ENCODE assay signal across 9 cellular contexts in the genomic region with DNA sequence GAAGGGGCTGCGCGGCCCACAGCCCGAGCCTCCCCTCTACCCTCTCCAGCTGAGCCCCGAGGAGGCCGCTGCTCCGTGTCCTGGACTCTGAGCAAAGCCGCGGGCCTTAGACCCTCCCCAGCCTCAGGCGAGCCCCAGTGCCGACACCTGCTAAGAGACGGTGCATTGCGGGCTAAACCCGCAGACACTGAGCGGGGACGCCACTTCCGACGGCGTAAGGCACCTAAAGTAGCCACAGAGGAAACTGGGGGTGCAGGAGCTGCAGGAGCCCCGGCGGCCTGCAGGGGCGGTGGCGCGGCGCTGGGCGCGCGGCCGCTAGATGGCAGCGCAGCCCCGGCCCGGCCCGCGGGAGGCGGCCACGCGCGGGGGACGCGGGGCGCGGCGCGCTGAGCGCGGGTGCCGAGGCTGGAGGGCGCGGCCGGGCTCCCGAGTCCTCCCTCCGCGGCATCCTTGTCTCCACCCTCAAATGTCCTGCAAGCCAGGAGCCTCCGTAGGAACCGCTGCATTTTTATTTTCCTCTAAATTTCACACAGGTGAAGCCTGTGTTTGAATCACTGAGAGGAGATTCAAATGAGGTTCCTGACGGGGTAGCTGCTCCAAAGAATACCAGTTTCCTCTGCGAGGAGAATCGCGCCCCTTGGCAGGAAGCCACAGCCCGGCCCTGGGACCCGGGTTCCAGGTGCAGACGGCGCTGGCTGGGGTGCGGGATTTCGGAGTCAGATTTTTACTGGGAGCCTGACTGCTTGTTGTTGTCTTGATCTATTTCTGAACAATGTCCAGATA.
DNase-seq lines count a peak whose midpoint lies in the region; ATAC-seq and TF ChIP-seq lines count a peak whose summit lies in the region.
"Had no signal": no experiment of that assay in that cellular context is flagged by ENCODE, and none has a peak within 500 bp of the region (broad histone marks: within the 10 kb centered on the region; RNA-seq: fewer than 3 reads in every experiment).

No MANE protein-coding gene starts in this region.

- H3K9me3 Mint-ChIP-seq in MCF 10A (ENCODE audit: unreplicated experiment) (peaks cover 8% of the 10 kb centered on the region), neural crest cell (no peaks in the 10 kb centered on the region)

- H3K27me3 Mint-ChIP-seq in MCF 10A (ENCODE audit: insufficient read depth, unreplicated experiment) (peaks cover 12% of the 10 kb centered on the region), neural crest cell (ENCODE audit: low read depth) (peaks cover 10% of the 10 kb centered on the region)

- H3K4me3 Mint-ChIP-seq in MCF 10A (ENCODE audit: unreplicated experiment) (no peak overlapping the region), neural crest cell (peak overlapping the region; percentile 78)

- WGBS in thyroid gland, 2 donors, result 7 to 12% methylated on average over 32 to 57 of the region's 64 CpGs

- H3K4me3 ChIP-seq in fibroblast of lung (replicated peaks in 1 of 4; ENCODE audit: control extremely low read depth in 1 of 4, insufficient read depth in 1 of 4, low read depth in 3 of 4, low read length in 4 of 4), result peak overlapping the region in 1 of 4 experiments; percentile 21
- H3K4me3 ChIP-seq in thyroid gland (replicated peaks in 1 of 3), result no peak overlapping the region

- intact Hi-C loops in MCF 10A (cut with micrococcal nuclease) (no loop called here), thyroid gland (cut with DNase I) (no loop called here)

- TF ChIP-seq CTCF in MCF 10A (IDR thresholded peaks at IDR 0.05; ENCODE audit: unreplicated experiment) (no peak), fibroblast of lung (conservative IDR thresholded peaks at IDR 0.05 in 1 of 2, IDR thresholded peaks at IDR 0.05 in 1 of 2; ENCODE audit: low read depth in 1 of 2, low read length in 2 of 2) (peak; percentile 45 to 64), neural crest cell (conservative IDR thresholded peaks at IDR 0.05) (peak; percentile 75), thyroid gland (IDR thresholded peaks at IDR 0.05) (peak; percentile 13 to 87 (median 54))

- no peak overlapping the region for H3K9ac ChIP-seq in fibroblast of lung (ENCODE audit: insufficient read depth, low read length)

- in situ Hi-C loops in T47D (cut with HindIII; ENCODE audit: low pct_unique_long_range_greater_than_20kb, low sequenced_read_pairs), result no loop called here

- H3K9me3 ChIP-seq in fibroblast of lung (ENCODE audit: control insufficient read depth, insufficient read depth, low read depth, low read length) (no peaks in the 10 kb centered on the region), thyroid gland (no peaks in the 10 kb centered on the region)

- no peak overlapping the region for H2AFZ ChIP-seq in fibroblast of lung (ENCODE audit: low read length)

- no TSS peak for BruUV-seq in MCF 10A (replicated peaks; lab: Mats Ljungman, UMichigan)

- H3K27me3 ChIP-seq in fibroblast of lung (ENCODE audit: control insufficient read depth, insufficient read depth, low read length) (no peaks in the 10 kb centered on the region), thyroid gland (no peaks in the 10 kb centered on the region)

- no peaks in the 10 kb centered on the region for H3K36me3 Mint-ChIP-seq in MCF 10A (ENCODE audit: insufficient read depth, unreplicated experiment)
- H3K36me3 Mint-ChIP-seq in neural crest cell (ENCODE audit: low read depth), result no peaks in the 10 kb centered on the region

- peak overlapping the region; percentile 35 for H3K4me2 ChIP-seq in fibroblast of lung (ENCODE audit: extremely low read depth, insufficient read depth, low read length)

- CTCF ChIA-PET in MCF 10A (lab: Yijun Ruan, JAX), result no interaction called here

- H3K4me1 Mint-ChIP-seq in MCF 10A (ENCODE audit: insufficient read depth, unreplicated experiment) (no peaks in the 10 kb centered on the region), neural crest cell (peaks cover 5% of the 10 kb centered on the region)

- H3K36me3 ChIP-seq in fibroblast of lung (ENCODE audit: control insufficient read depth, insufficient read depth, low read length), result no peaks in the 10 kb centered on the region
- no peaks in the 10 kb centered on the region for H3K36me3 ChIP-seq in thyroid gland

- H3K4me1 ChIP-seq in fibroblast of lung (ENCODE audit: control insufficient read depth, extremely low read depth, insufficient read depth, low read length) (no peaks in the 10 kb centered on the region), thyroid gland (peaks cover 0 to 5% of the 10 kb centered on the region in 2 donors)

- ATAC-seq in HG02970 (IDR thresholded peaks at IDR 0.05; ENCODE audit: low FRiP score, unreplicated experiment), result peak; percentile 100

- H3K27ac ChIP-seq in fibroblast of lung (ENCODE audit: insufficient read depth, low read length) (no peak overlapping the region), thyroid gland (no peak overlapping the region)
- H3K27ac ChIP-seq: skin epidermis had no signal

- H3K79me2 ChIP-seq in fibroblast of lung (ENCODE audit: control insufficient read depth, insufficient read depth, low read length), result no peaks in the 10 kb centered on the region

- H3K27ac Mint-ChIP-seq in MCF 10A (ENCODE audit: low read depth, unreplicated experiment) (no peak overlapping the region), neural crest cell (ENCODE audit: unreplicated experiment) (no peak overlapping the region)

- peak; percentile 46 to 49 for DNase-seq in T47D (ENCODE audit: low read depth in 1 of 2, low spot score in 1 of 2)
- DNase-seq in MCF 10A (ENCODE audit: unreplicated experiment), result no peak
- peak; percentile 70 for DNase-seq in NCI-H2196 (lab: John Stamatoyannopoulos, UW; ENCODE audit: unreplicated experiment)
- peak; percentile 80 for DNase-seq in activated CD8-positive, alpha-beta memory T cell treated with anti-CD3 and anti-CD28 coated beads, Interleukin-2, amount 50 U/mL, for 48 hours
- peak; percentile 2 to 18 for DNase-seq in fibroblast of lung (ENCODE audit: low read depth in 2 of 2)
- DNase-seq in neural crest cell (ENCODE audit: low read depth, low spot score), result peak; percentile 55
- peak; percentile 21 to 26 for DNase-seq in thyroid gland

- POLR2A ChIA-PET in MCF 10A (lab: Yijun Ruan, JAX), result no interaction called here

- no peak for TF ChIP-seq POLR2A in thyroid gland (IDR thresholded peaks at IDR 0.05)

- no peaks in the 10 kb centered on the region for H4K20me1 ChIP-seq in fibroblast of lung (ENCODE audit: control insufficient read depth, extremely low read depth, insufficient read depth, low read length)
